8 cellular contexts compared by ENCODE assay signal in genomic region chr3:168094877-168095610, GRCh38. TPM values are rescaled to one million over a fixed set of nuclear protein-coding genes. Genes with fewer than 3 reads are reported as not detected.
DNase-seq lines count a peak whose midpoint lies in the region; ATAC-seq, FAIRE-seq and TF ChIP-seq lines count a peak whose summit lies in the region.

No MANE protein-coding gene starts in this region.

- peak overlapping the region; percentile 56 for H3K4me2 ChIP-seq in endothelial cell of umbilical vein (ENCODE audit: insufficient read depth, low read length)

- FAIRE-seq in endothelial cell of umbilical vein (lab: Jason Lieb, UNC): no peak

- H3K4me1 Mint-ChIP-seq in activated CD4-positive, alpha-beta memory T cell treated with anti-CD3 and anti-CD28 coated beads, Interleukin-2, amount 10 ng/mL, durations not matched to agents 7 days and 5 days: peaks cover 12% of the 10 kb centered on the region
- H3K4me1 Mint-ChIP-seq in stimulated activated naive B cell treated with anti-CD40 and anti-IgM and Interleukin-4, amounts not matched to agents 10 μg/mL and 1 μg/mL and 100 μg/mL, for 72 hours: peaks cover 12 to 32% of the 10 kb centered on the region in 2 donors

- dilution Hi-C loops in endothelial cell of umbilical vein (cut with MboI; ENCODE audit: extremely low pct_ligation_motif_present, low sequenced_read_pairs): no loop called here

- CTCF ChIA-PET in activated CD4-positive, alpha-beta memory T cell treated with anti-CD3 and anti-CD28 coated beads, Interleukin-2, amount 10 ng/mL, durations not matched to agents 7 days and 5 days (lab: Charles Lee): interaction anchor here (1.3 kb wide), 2 partner anchors 14 to 24 kb away, joined by 3 to 4 read pairs; no protein-coding TSS in a partner anchor
- CTCF ChIA-PET in endothelial cell of umbilical vein (lab: Charles Lee): interaction anchor here (0.9 to 3.8 kb wide), 6 partner anchors 9 to 753 kb away, joined by 3 to 18 read pairs (median 5); no protein-coding TSS in a partner anchor

- H3K9me3 ChIP-seq in endothelial cell of umbilical vein (replicated peaks; ENCODE audit: control insufficient read depth, insufficient read depth, low read length) (no peaks in the 10 kb centered on the region), mesodermal cell (ENCODE audit: control insufficient read depth, low read length) (no peaks in the 10 kb centered on the region)

- TF ChIP-seq POLR2A in endothelial cell of umbilical vein (IDR thresholded peaks at IDR 0.05; ENCODE audit: low read depth, low read length): peak; percentile 4

- H3K4me1 ChIP-seq in endothelial cell of umbilical vein (ENCODE audit: control insufficient read depth, extremely low read depth, insufficient read depth, low read length): peaks cover 21% of the 10 kb centered on the region
- peaks cover 12% of the 10 kb centered on the region for H3K4me1 ChIP-seq in mesodermal cell (ENCODE audit: control insufficient read depth, insufficient read depth, low read length, poor library complexity, severe bottlenecking)

- H3K4me3 Mint-ChIP-seq in activated CD4-positive, alpha-beta memory T cell treated with anti-CD3 and anti-CD28 coated beads, Interleukin-2, amount 10 ng/mL, durations not matched to agents 7 days and 5 days: peak overlapping the region; percentile 74
- H3K4me3 Mint-ChIP-seq in stimulated activated naive B cell treated with anti-CD40 and anti-IgM and Interleukin-4, amounts not matched to agents 10 μg/mL and 1 μg/mL and 100 μg/mL, for 72 hours: peak overlapping the region; percentile 96 to 98

- H3K36me3 ChIP-seq in endothelial cell of umbilical vein (ENCODE audit: control insufficient read depth in 2 of 2, extremely low read depth in 1 of 2, insufficient read depth in 2 of 2, low read length in 2 of 2): no peaks in the 10 kb centered on the region
- H3K36me3 ChIP-seq in mesodermal cell (ENCODE audit: control insufficient read depth, insufficient read depth, low read length): no peaks in the 10 kb centered on the region

- H4K20me1 ChIP-seq in endothelial cell of umbilical vein (replicated peaks; ENCODE audit: control insufficient read depth, extremely low read depth, insufficient read depth, low read length): no peaks in the 10 kb centered on the region

- no peaks in the 10 kb centered on the region for H3K27me3 ChIP-seq in endothelial cell of umbilical vein (ENCODE audit: control insufficient read depth in 2 of 2, insufficient read depth in 2 of 2, low read length in 2 of 2)

- H3K27me3 Mint-ChIP-seq in activated CD4-positive, alpha-beta memory T cell treated with anti-CD3 and anti-CD28 coated beads, Interleukin-2, amount 10 ng/mL, durations not matched to agents 7 days and 5 days: peaks cover 51% of the 10 kb centered on the region
- H3K27me3 Mint-ChIP-seq in stimulated activated naive B cell treated with anti-CD40 and anti-IgM and Interleukin-4, amounts not matched to agents 10 μg/mL and 1 μg/mL and 100 μg/mL, for 72 hours: no peaks in the 10 kb centered on the region

- 0 to 1% methylated on average over 48 to 57 of the region's 70 CpGs for WGBS in mesodermal cell (ENCODE audit: insufficient coverage in 2 of 2), 2 experiments

- POLR2A ChIA-PET in activated CD4-positive, alpha-beta memory T cell treated with anti-CD3 and anti-CD28 coated beads, Interleukin-2, amount 10 ng/mL, durations not matched to agents 7 days and 5 days (lab: Charles Lee): no interaction called here
- POLR2A ChIA-PET in endothelial cell of umbilical vein (lab: Charles Lee): no interaction called here

- peak overlapping the region; percentile 62 for H2AFZ ChIP-seq in endothelial cell of umbilical vein (ENCODE audit: low read depth, low read length)

- H3K27ac ChIP-seq in endothelial cell of umbilical vein (ENCODE audit: insufficient read depth, low read depth, low read length) (peak overlapping the region; percentile 73), mesodermal cell (ENCODE audit: low read depth, low read length, severe bottlenecking) (peak overlapping the region; percentile 93)

- peak overlapping the region; percentile 65 for H3K9ac ChIP-seq in endothelial cell of umbilical vein (replicated peaks; ENCODE audit: extremely low read depth, insufficient read depth, low read length)

- H3K79me2 ChIP-seq in endothelial cell of umbilical vein (ENCODE audit: control insufficient read depth, insufficient read depth, low read length): peaks cover 40% of the 10 kb centered on the region

- intact Hi-C loops in endothelial cell of umbilical vein (cut with micrococcal nuclease): loop anchor here (1.0 to 10.0 kb wide), 4 partner anchors 9 to 700 kb away; partner anchors contain the start of gene SERPINI1

- H3K4me3 ChIP-seq in endothelial cell of umbilical vein (replicated peaks in 1 of 3; ENCODE audit: insufficient read depth in 1 of 3, low read depth in 1 of 3, low read length in 3 of 3): peak overlapping the region; percentile 49 to 82 (median 78)
- H3K4me3 ChIP-seq in mesodermal cell (ENCODE audit: extremely low read depth, insufficient read depth, low read length, poor library complexity, severe bottlenecking): peak overlapping the region; percentile 72

- DNase-seq in Ammon's horn (ENCODE audit: low spot score) (peak; percentile 79), NCI-H2107 treated with DMSO at 0.1 percent for 48 hours (lab: John Stamatoyannopoulos, UW; ENCODE audit: unreplicated experiment) (peak; percentile 53), endothelial cell of umbilical vein (ENCODE audit: low read depth, low spot score) (peak; percentile 72)
- DNase-seq in activated CD4-positive, alpha-beta memory T cell treated with anti-CD3 and anti-CD28 coated beads, Interleukin-2, amount 10 ng/mL, durations not matched to agents 7 days and 5 days: peak; percentile 26
- peak; percentile 78 for DNase-seq in stimulated activated naive B cell treated with anti-CD40 and anti-IgM and Interleukin-4, amounts not matched to agents 10 μg/mL and 1 μg/mL and 100 μg/mL, for 72 hours

- H3K27ac Mint-ChIP-seq in activated CD4-positive, alpha-beta memory T cell treated with anti-CD3 and anti-CD28 coated beads, Interleukin-2, amount 10 ng/mL, durations not matched to agents 7 days and 5 days: peak overlapping the region; percentile 26
- H3K27ac Mint-ChIP-seq in stimulated activated naive B cell treated with anti-CD40 and anti-IgM and Interleukin-4, amounts not matched to agents 10 μg/mL and 1 μg/mL and 100 μg/mL, for 72 hours: peak overlapping the region; percentile 98

- peak in 1 of 2 donors; percentile 16 for TF ChIP-seq CTCF in endothelial cell of umbilical vein (IDR thresholded peaks at IDR 0.05; ENCODE audit: extremely low read depth in 1 of 2, insufficient read depth in 1 of 2, low read depth in 1 of 2, low read length in 2 of 2)

- ATAC-seq in GM18520 (IDR thresholded peaks at IDR 0.05; ENCODE audit: unreplicated experiment) (peak; percentile 27), HG02973 (IDR thresholded peaks at IDR 0.05; ENCODE audit: unreplicated experiment) (peak; percentile 47)
- ATAC-seq in stimulated activated naive B cell treated with anti-CD40 and anti-IgM and Interleukin-4, amounts not matched to agents 10 μg/mL and 1 μg/mL and 100 μg/mL, for 72 hours (replicated peaks): peak; percentile 51 to 55

- no peaks in the 10 kb centered on the region for H3K9me3 Mint-ChIP-seq in activated CD4-positive, alpha-beta memory T cell treated with anti-CD3 and anti-CD28 coated beads, Interleukin-2, amount 10 ng/mL, durations not matched to agents 7 days and 5 days
- H3K9me3 Mint-ChIP-seq in stimulated activated naive B cell treated with anti-CD40 and anti-IgM and Interleukin-4, amounts not matched to agents 10 μg/mL and 1 μg/mL and 100 μg/mL, for 72 hours: no peaks in the 10 kb centered on the region

- no TSS peak for BruUV-seq in endothelial cell of umbilical vein (replicated peaks; lab: Mats Ljungman, UMichigan)

- no peaks in the 10 kb centered on the region for H3K36me3 Mint-ChIP-seq in activated CD4-positive, alpha-beta memory T cell treated with anti-CD3 and anti-CD28 coated beads, Interleukin-2, amount 10 ng/mL, durations not matched to agents 7 days and 5 days (ENCODE audit: low read depth)
- peaks cover 0 to 5% of the 10 kb centered on the region in 2 donors for H3K36me3 Mint-ChIP-seq in stimulated activated naive B cell treated with anti-CD40 and anti-IgM and Interleukin-4, amounts not matched to agents 10 μg/mL and 1 μg/mL and 100 μg/mL, for 72 hours

- H3K9me1 ChIP-seq in endothelial cell of umbilical vein (replicated peaks; ENCODE audit: control insufficient read depth, extremely low read depth, insufficient read depth, low read length): peaks cover 2% of the 10 kb centered on the region

TF ChIP-seq in endothelial cell of umbilical vein, 7 proteins besides CTCF, POLR2A, EP300 and RAD21:
- no peak for TF ChIP-seq MAX (IDR thresholded peaks at IDR 0.05; ENCODE audit: insufficient read depth, insufficient read length)
- no peak for TF ChIP-seq JUN (IDR thresholded peaks at IDR 0.05; ENCODE audit: borderline replicate concordance, insufficient read depth, insufficient read length, low read depth)

RNA-seq across cellular contexts. Expression of gene GOLIM4, which starts 0.7 kb away (rescaled TPM):
- total RNA-seq in activated CD4-positive, alpha-beta memory T cell treated with anti-CD3 and anti-CD28 coated beads, Interleukin-2, amount 10 ng/mL, durations not matched to agents 7 days and 5 days: 1 to 10 TPM; 1.7 to 1.9 TPM
- total RNA-seq in endothelial cell of umbilical vein: 39.7 and 40.8 TPM in 2 replicates
- polyA plus RNA-seq in endothelial cell of umbilical vein: 8.1 and 11.7 TPM in 2 replicates
- 19.9 and 22.7 TPM in 2 replicates for polyA plus RNA-seq in endothelial cell of umbilical vein (2011; cell fraction: cytosol; rRNA removed)
- polyA plus RNA-seq in endothelial cell of umbilical vein (2011; cell fraction: nucleus; rRNA removed): 15.5 and 24.0 TPM in 2 replicates
- polyA plus RNA-seq in endothelial cell of umbilical vein (2012): 31.6 and 32.3 TPM in 2 replicates
- 23.3 and 23.5 TPM in 2 replicates for polyA minus RNA-seq in endothelial cell of umbilical vein
- 37.2 TPM for polyA minus RNA-seq in endothelial cell of umbilical vein (2011; cell fraction: cytosol; rRNA and poly(A)+ RNA removed)
- polyA minus RNA-seq in endothelial cell of umbilical vein (2011; cell fraction: nucleus; rRNA and poly(A)+ RNA removed): 14.7 and 17.3 TPM in 2 replicates
- polyA plus RNA-seq in mesodermal cell (2013, experiment 1 of 2): 58.4 TPM
- polyA plus RNA-seq in mesodermal cell (2013, experiment 2 of 2): 63.8 TPM

Comparison
In these comparisons a context has a peak if more than half of its experiments do, and no peak if none do; other contexts are left out.
1. Peak in every context shown above with its lines: DNase-seq, ATAC-seq, H3K4me3 ChIP-seq and H3K27ac ChIP-seq.
2. DNase-seq: peak in every context shown above with its lines; median percentile 79 in Ammon's horn; 78 in stimulated activated naive B cell treated with anti-CD40 and anti-IgM and Interleukin-4, amounts not matched to agents 10 μg/mL and 1 μg/mL and 100 μg/mL, for 72 hours; 72 in endothelial cell of umbilical vein; 53 in NCI-H2107 treated with DMSO at 0.1 percent for 48 hours; 26 in activated CD4-positive, alpha-beta memory T cell treated with anti-CD3 and anti-CD28 coated beads, Interleukin-2, amount 10 ng/mL, durations not matched to agents 7 days and 5 days.
3. RNA of gene GOLIM4, which starts 0.7 kb away (total RNA-seq): 39.7 to 40.8 TPM in endothelial cell of umbilical vein; 1.7 to 1.9 TPM in activated CD4-positive, alpha-beta memory T cell treated with anti-CD3 and anti-CD28 coated beads, Interleukin-2, amount 10 ng/mL, durations not matched to agents 7 days and 5 days; every median in the first group is over 10 times any median in the second.